10 cellular contexts compared by ENCODE assay signal in the genomic region with DNA sequence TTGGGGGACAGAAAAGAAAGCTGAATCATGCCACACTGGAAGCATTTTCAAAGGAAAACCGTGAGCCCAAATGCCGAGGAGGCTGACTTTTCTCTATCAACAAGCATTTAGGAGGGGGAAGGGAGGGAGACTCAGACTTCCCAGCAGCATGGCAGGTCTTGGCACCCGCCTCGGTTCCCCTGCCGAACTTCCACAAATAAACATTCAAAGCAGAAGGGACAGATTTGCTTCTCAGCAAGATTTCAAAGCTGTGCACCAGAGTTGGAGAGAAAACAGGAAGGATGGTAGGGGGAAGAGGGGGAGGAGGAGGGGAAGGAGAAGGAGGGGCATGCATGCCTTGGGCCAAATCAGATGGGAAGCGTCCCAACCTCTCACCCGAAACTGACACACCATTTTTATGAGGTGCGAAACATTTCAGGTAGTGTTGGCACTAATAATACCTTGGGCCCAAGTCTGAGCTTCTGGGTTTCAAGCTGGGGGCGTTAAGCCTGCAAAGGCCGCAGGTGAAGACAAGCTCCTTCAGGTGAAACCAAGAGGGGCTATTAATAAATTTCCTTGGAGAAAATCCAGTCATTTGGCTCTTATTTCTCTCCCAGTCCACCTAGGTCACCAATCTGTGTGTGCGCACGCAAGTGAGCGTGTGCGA. TPM values are rescaled to one million over a fixed set of nuclear protein-coding genes. Genes with fewer than 3 reads are reported as not detected.
DNase-seq lines count a peak whose midpoint lies in the region; ATAC-seq and TF ChIP-seq lines count a peak whose summit lies in the region.
"Had no signal": no experiment of that assay in that cellular context is flagged by ENCODE, and none has a peak within 500 bp of the region (broad histone marks: within the 10 kb centered on the region; RNA-seq: fewer than 3 reads in every experiment).

No MANE protein-coding gene starts in this region.

- H3K4me2 ChIP-seq in BLaER1 treated with 17β-estradiol and CSF1 and Interleukin-3, amounts not matched to agents 10 nM and 100 nM: peak overlapping the region; percentile 81 to 98 (median 94)

- POLR2A ChIA-PET in WTC11 (lab: Charles Lee): no interaction called here

- peak overlapping the region; percentile 79 for H3K27ac Mint-ChIP-seq in WTC11
- H3K27ac Mint-ChIP-seq: stimulated activated memory B cell treated with anti-CD40 and anti-IgM and Interleukin-4, amounts not matched to agents 10 μg/mL and 1 μg/mL and 100 μg/mL, for 72 hours had no signal

- WGBS in heart right ventricle, 2 donors: 36 to 40% methylated on average over 14 of the region's 14 CpGs

- peak overlapping the region; percentile 61 to 82 (median 73); a peak in 21 of 22 replicates for H3K9ac ChIP-seq in BLaER1 treated with 17β-estradiol and CSF1 and Interleukin-3, amounts not matched to agents 10 nM and 100 nM

- ATAC-seq in WTC11 (no peak; the same call in 1 of the 2 replicates), heart right ventricle (peak; percentile 26 to 63 (median 43)), GM19467 (IDR thresholded peaks at IDR 0.05; ENCODE audit: unreplicated experiment) (no peak), GM18502 (IDR thresholded peaks at IDR 0.05; ENCODE audit: poor library complexity, unreplicated experiment) (no peak), HG02973 (IDR thresholded peaks at IDR 0.05; ENCODE audit: unreplicated experiment) (no peak)
- ATAC-seq: stimulated activated memory B cell treated with anti-CD40 and anti-IgM and Interleukin-4, amounts not matched to agents 10 μg/mL and 1 μg/mL and 100 μg/mL, for 72 hours had no signal

- peaks cover 4% of the 10 kb centered on the region; the same call in 1 of the 2 replicates for H3K27me3 Mint-ChIP-seq in WTC11 (ENCODE audit: low read depth)

- peaks cover 49% of the 10 kb centered on the region for H3K4me1 Mint-ChIP-seq in WTC11

- no peaks in the 10 kb centered on the region for H3K9me3 ChIP-seq in BLaER1 treated with 17β-estradiol and CSF1 and Interleukin-3, amounts not matched to agents 10 nM and 100 nM (replicated peaks in 1 of 11)
- no peaks in the 10 kb centered on the region for H3K9me3 ChIP-seq in heart right ventricle

- H3K9me3 Mint-ChIP-seq in WTC11: no peaks in the 10 kb centered on the region
- H3K9me3 Mint-ChIP-seq: stimulated activated memory B cell treated with anti-CD40 and anti-IgM and Interleukin-4, amounts not matched to agents 10 μg/mL and 1 μg/mL and 100 μg/mL, for 72 hours had no signal

- H3K4me1 ChIP-seq in BLaER1 treated with 17β-estradiol and CSF1 and Interleukin-3, amounts not matched to agents 10 nM and 100 nM: peaks cover 60 to 98% (median 84%) of the 10 kb centered on the region in 10 experiments
- peaks cover 13 to 92% (median 65%) of the 10 kb centered on the region in 9 donors for H3K4me1 ChIP-seq in heart right ventricle

- TF ChIP-seq CTCF in WTC11 (IDR thresholded peaks at IDR 0.05): no peak
- no peak for TF ChIP-seq CTCF in heart right ventricle (IDR thresholded peaks at IDR 0.05)

- intact Hi-C loops in heart right ventricle (cut with DNase I) (loop anchor here in 2 of 10 donors (2.0 to 5.0 kb wide), 3 partner anchors 28 to 63 kb away; no protein-coding TSS in a partner anchor), posterior cingulate gyrus (cut with DNase I) (no loop called here)

- DNase-seq in WTC11 (ENCODE audit: low spot score) (no peak), heart right ventricle (peak; percentile 77 to 83), posterior cingulate gyrus (peak in 9 of 10 donors; percentile 30 to 90 (median 52)), NCI-H1048 (lab: John Stamatoyannopoulos, UW) (no peak)
- DNase-seq: erythroblast had no signal

- no peaks in the 10 kb centered on the region for H3K36me3 ChIP-seq in BLaER1 treated with 17β-estradiol and CSF1 and Interleukin-3, amounts not matched to agents 10 nM and 100 nM
- H3K36me3 ChIP-seq in heart right ventricle: no peaks in the 10 kb centered on the region

- H3K4me3 ChIP-seq in BLaER1 treated with 17β-estradiol and CSF1 and Interleukin-3, amounts not matched to agents 10 nM and 100 nM: peak overlapping the region; percentile 23 to 55 (median 38); a peak in 17 of 20 replicates
- peak overlapping the region in 4 of 10 donors; percentile 8 to 23 (median 16) for H3K4me3 ChIP-seq in heart right ventricle

- no peak overlapping the region for H3K4me3 Mint-ChIP-seq in WTC11
- H3K4me3 Mint-ChIP-seq: stimulated activated memory B cell treated with anti-CD40 and anti-IgM and Interleukin-4, amounts not matched to agents 10 μg/mL and 1 μg/mL and 100 μg/mL, for 72 hours had no signal

- H3K27me3 ChIP-seq in BLaER1 treated with 17β-estradiol and CSF1 and Interleukin-3, amounts not matched to agents 10 nM and 100 nM: peaks cover 0 to 79% (median 0%) of the 10 kb centered on the region in 11 experiments; a peak in 9 of 22 replicates
- peaks cover 0 to 23% (median 0%) of the 10 kb centered on the region in 7 donors for H3K27me3 ChIP-seq in heart right ventricle

- no peaks in the 10 kb centered on the region for H3K36me3 Mint-ChIP-seq in WTC11
- H3K36me3 Mint-ChIP-seq: stimulated activated memory B cell treated with anti-CD40 and anti-IgM and Interleukin-4, amounts not matched to agents 10 μg/mL and 1 μg/mL and 100 μg/mL, for 72 hours had no signal

- CTCF ChIA-PET in WTC11 (lab: Charles Lee): interaction anchor here (0.6 to 1.2 kb wide), 7 partner anchors 12 to 242 kb away, joined by 3 to 4 read pairs (median 3); partner anchors contain the start of gene ARHGAP29

- H4K20me1 ChIP-seq in BLaER1 treated with 17β-estradiol and CSF1 and Interleukin-3, amounts not matched to agents 10 nM and 100 nM: peaks cover 0 to 40% (median 0%) of the 10 kb centered on the region in 11 experiments; a peak in 3 of 22 replicates

- H3K27ac ChIP-seq in BLaER1 treated with 17β-estradiol and CSF1 and Interleukin-3, amounts not matched to agents 10 nM and 100 nM: peak overlapping the region; percentile 75 to 93 (median 87)
- peak overlapping the region; percentile 67 to 90 (median 83) for H3K27ac ChIP-seq in heart right ventricle

TF ChIP-seq in WTC11, 78 proteins besides CTCF, POLR2A, EP300 and RAD21 (continues in another document):
- TF ChIP-seq ETV6 (CRISPR knock-in tag; IDR thresholded peaks at IDR 0.05): no peak
- TF ChIP-seq NR2C2 (CRISPR knock-in tag; IDR thresholded peaks at IDR 0.05): no peak
- TF ChIP-seq JUN (CRISPR knock-in tag; IDR thresholded peaks at IDR 0.05): no peak
- no peak for TF ChIP-seq ZNF671 (CRISPR knock-in tag; IDR thresholded peaks at IDR 0.05)
- TF ChIP-seq NR1H2 (CRISPR knock-in tag; IDR thresholded peaks at IDR 0.05): no peak
- TF ChIP-seq, protein P1, sequence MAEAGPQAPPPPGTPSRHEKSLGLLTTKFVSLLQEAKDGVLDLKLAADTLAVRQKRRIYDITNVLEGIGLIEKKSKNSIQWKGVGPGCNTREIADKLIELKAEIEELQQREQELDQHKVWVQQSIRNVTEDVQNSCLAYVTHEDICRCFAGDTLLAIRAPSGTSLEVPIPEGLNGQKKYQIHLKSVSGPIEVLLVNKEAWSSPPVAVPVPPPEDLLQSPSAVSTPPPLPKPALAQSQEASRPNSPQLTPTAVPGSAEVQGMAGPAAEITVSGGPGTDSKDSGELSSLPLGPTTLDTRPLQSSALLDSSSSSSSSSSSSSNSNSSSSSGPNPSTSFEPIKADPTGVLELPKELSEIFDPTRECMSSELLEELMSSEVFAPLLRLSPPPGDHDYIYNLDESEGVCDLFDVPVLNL (CRISPR knock-in tag; IDR thresholded peaks at IDR 0.05; ENCODE audit: borderline replicate concordance, low read depth): no peak
- no peak for TF ChIP-seq ATF1 (CRISPR knock-in tag; IDR thresholded peaks at IDR 0.05)
- no peak for TF ChIP-seq NR3C1 (CRISPR knock-in tag; conservative IDR thresholded peaks at IDR 0.05; ENCODE audit: low read depth)
- TF ChIP-seq ZSCAN18 (CRISPR knock-in tag; IDR thresholded peaks at IDR 0.05): no peak
- no peak for TF ChIP-seq AFF4 (CRISPR knock-in tag; IDR thresholded peaks at IDR 0.05; ENCODE audit: borderline replicate concordance)
- no peak for TF ChIP-seq ZNF219 (CRISPR knock-in tag; IDR thresholded peaks at IDR 0.05; ENCODE audit: borderline replicate concordance)

RNA-seq across cellular contexts. Expression of gene ABCA4, which starts 26.4 kb away (rescaled TPM):
- total RNA-seq in WTC11 (2021): 0.09 to 0.21 TPM (median 0.16 TPM) in 3 replicates
- total RNA-seq in heart right ventricle: under 1 TPM; 0.05 to 0.66 (median 0.22) TPM
- under 1 TPM; 0.09 to 0.22 TPM for polyA plus RNA-seq in heart right ventricle

Comparison
In these comparisons a context has a peak if more than half of its experiments do, and no peak if none do; other contexts are left out.
1. ATAC-seq: peak in heart right ventricle (8 of 8); none in WTC11 (single experiment), GM19467 (single experiment), GM18502 (single experiment) and HG02973 (single experiment).
2. DNase-seq: peak in heart right ventricle (2 of 2) and posterior cingulate gyrus (9 of 10); none in WTC11 (single experiment) and NCI-H1048 (single experiment).